Comparison of ENCODE assay signal across 8 cellular contexts in genomic region chr4:173505924-173506779, GRCh38.
DNase-seq lines count a peak whose midpoint lies in the region; ATAC-seq lines count a peak whose summit lies in the region.

No MANE protein-coding gene starts in this region.

- H3K9me3 ChIP-seq in iPS-15b (ENCODE audit: control insufficient read depth, insufficient read depth, low read length), result no peaks in the 10 kb centered on the region

- peak; percentile 74 for ATAC-seq in GM19372 (IDR thresholded peaks at IDR 0.05; ENCODE audit: low read depth, unreplicated experiment)
- ATAC-seq in HG03175 (IDR thresholded peaks at IDR 0.05; ENCODE audit: unreplicated experiment), result peak; percentile 68

- peak; percentile 40 for DNase-seq in NCI-H1436 (lab: John Stamatoyannopoulos, UW)
- no peak for DNase-seq in NCI-H1436 treated with DMSO at 0.1 percent for 48 hours (lab: John Stamatoyannopoulos, UW)
- DNase-seq in NCI-H748 treated with DMSO at 0.1 percent for 48 hours (lab: John Stamatoyannopoulos, UW), result peak; percentile 69
- peak; percentile 25 for DNase-seq in amniotic stem cell (lab: John Stamatoyannopoulos, UW)
- DNase-seq in stimulated activated CD4-positive, alpha-beta T cell treated with anti-CD3 and anti-CD28 coated beads, Interleukin-15, amount 100 ng/mL, for 24 hours, result peak; percentile 70

- H3K9ac ChIP-seq in iPS-15b (ENCODE audit: low read depth, low read length), result no peak overlapping the region

- H3K27me3 ChIP-seq in iPS-15b (ENCODE audit: control insufficient read depth, insufficient read depth, low read length), result peaks cover 100% of the 10 kb centered on the region

- peaks cover 4% of the 10 kb centered on the region for H3K4me1 ChIP-seq in iPS-15b (ENCODE audit: control insufficient read depth, insufficient read depth, low read length)

- H3K4me3 ChIP-seq in iPS-15b (ENCODE audit: low read depth, low read length), result peak overlapping the region; percentile 39

- H3K36me3 ChIP-seq in iPS-15b (ENCODE audit: control insufficient read depth, insufficient read depth, low read length), result no peaks in the 10 kb centered on the region
